8 cellular contexts compared by ENCODE assay signal in genomic region chr7:44037951-44038350, GRCh38. TPM values are rescaled to one million over a fixed set of nuclear protein-coding genes. Genes with fewer than 3 reads are reported as not detected.
"Had no signal": no experiment of that assay in that cellular context is flagged by ENCODE, and none has a peak within 500 bp of the region (broad histone marks: within the 10 kb centered on the region; RNA-seq: fewer than 3 reads in every experiment).

No MANE protein-coding gene starts in this region.

RNA-seq across cellular contexts. Expression of gene PGAM2, which starts 27.4 kb away (rescaled TPM):
- total RNA-seq: activated CD4-positive, alpha-beta T cell treated with anti-CD3 and anti-CD28 coated beads for 36 hours had no signal

RNA-seq across cellular contexts. Expression of gene SPDYE1, which starts 40.3 kb away (rescaled TPM):
- total RNA-seq: activated CD4-positive, alpha-beta T cell treated with anti-CD3 and anti-CD28 coated beads for 36 hours; activated CD8-positive, alpha-beta T cell treated with anti-CD3 and anti-CD28 coated beads, Interleukin-2, amount 10 ng/mL, durations not matched to agents 7 days and 5 days; activated naive CD4-positive, alpha-beta T cell treated with anti-CD3 and anti-CD28 coated beads, Interleukin-2, amount 50 U/mL, for 72 hours; activated T-helper 1 cell treated with anti-CD3 and anti-CD28 coated beads, Interleukin-12 subunit alpha, Interleukin-12 subunit beta, Interleukin-2, Interleukin-4 antibody, amounts not matched to agents 30 ng/mL and 10 ng/mL and 1 ng/mL, durations not matched to agents 14 hours and 24 hours and 36 hours; chondrocyte; OCI-LY7; Right ventricle myocardium inferior; T-helper 2 cell treated with Interferon-gamma antibody and Interleukin-4, amounts not matched to agents 100 ng/mL and 5 ng/mL, for 36 hours had no signal
